20 cellular contexts compared by ENCODE assay signal in the genomic region with DNA sequence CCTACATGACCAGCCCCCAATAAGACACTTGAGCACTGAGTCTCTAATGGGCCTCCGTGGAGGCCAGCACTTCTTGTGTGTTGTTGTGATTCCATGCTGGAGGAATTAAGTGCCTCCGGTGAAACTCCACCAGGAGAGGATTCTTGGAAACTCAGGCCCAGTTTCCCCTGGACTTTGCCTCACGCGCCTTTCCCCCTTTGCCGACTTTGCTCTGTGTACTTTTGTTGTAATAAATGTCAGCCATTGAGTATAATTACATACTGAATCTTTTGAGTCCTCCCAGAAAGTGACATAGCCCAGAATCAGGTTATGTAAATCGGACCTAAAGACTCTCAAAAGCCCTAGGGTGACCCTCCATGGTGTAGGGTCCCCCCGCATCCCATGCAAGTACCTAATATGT.
DNase-seq lines count a peak whose midpoint lies in the region; FAIRE-seq and TF ChIP-seq lines count a peak whose summit lies in the region.
"Had no signal": no experiment of that assay in that cellular context is flagged by ENCODE, and none has a peak within 500 bp of the region (broad histone marks: within the 10 kb centered on the region; RNA-seq: fewer than 3 reads in every experiment).

No MANE protein-coding gene starts in this region.

- no peak overlapping the region for H3K4me2 ChIP-seq in PC-9

- no peak for DNase-seq in PC-9
- no peak for DNase-seq in endothelial cell (ENCODE audit: low spot score)
- no peak for DNase-seq in SW 1271 (lab: John Stamatoyannopoulos, UW)
- no peak for DNase-seq in NCI-H1105 treated with DMSO at 0.1 percent for 48 hours (lab: John Stamatoyannopoulos, UW)
- no peak for DNase-seq in GM12892 (ENCODE audit: insufficient read length)
- DNase-seq: activated B cell treated with CpG ODN at 0.5 μM for 24 hours; activated CD8-positive, alpha-beta T cell treated with anti-CD3 and anti-CD28 coated beads, Interleukin-2, amount 10 ng/mL, durations not matched to agents 7 days and 5 days; activated naive CD8-positive, alpha-beta T cell treated with anti-CD3 and anti-CD28 coated beads, Interleukin-2, amount 10 ng/mL, durations not matched to agents 7 days and 5 days; activated T-cell treated with anti-CD3 and anti-CD28 coated beads, Interleukin-2, amount 50 U/mL, for 4 hours; dermis blood vessel endothelial cell; foreskin melanocyte; midbrain; NCI-H526 treated with DMSO at 0.1 percent for 48 hours; occipital lobe; SHP77; stimulated activated CD4-positive, alpha-beta T cell treated with anti-CD3 and anti-CD28 coated beads, Interleukin-1b, Interleukin-23, amount 100 ng/mL, for 48 hours; stimulated activated naive CD8-positive, alpha-beta T cell treated with anti-CD3 and anti-CD28 coated beads, Interleukin-15, Interleukin-2, amounts not matched to agents 100 U/mL and 50 U/mL, for 24 hours; trophoblast cell had no signal

- H3K4me1 ChIP-seq in PC-9 (replicated peaks; ENCODE audit: insufficient read depth) = peaks cover 25% of the 10 kb centered on the region
- H3K4me1 ChIP-seq in mucosa of stomach (ENCODE audit: control insufficient read depth, insufficient read depth, low read length) = peaks cover 5% of the 10 kb centered on the region
- peaks cover 42% of the 10 kb centered on the region for H3K4me1 ChIP-seq in stomach smooth muscle (ENCODE audit: control insufficient read depth, insufficient read depth, low read length)

- peak overlapping the region; percentile 60 for H3K27ac ChIP-seq in PC-9
- H3K27ac ChIP-seq in stomach smooth muscle (ENCODE audit: low read length) = peak overlapping the region; percentile 82

- no peaks in the 10 kb centered on the region for H3K9me3 Mint-ChIP-seq in endothelial cell (ENCODE audit: unreplicated experiment)
- H3K9me3 Mint-ChIP-seq: activated B cell treated with CpG ODN at 0.5 μM for 24 hours; activated naive CD8-positive, alpha-beta T cell treated with anti-CD3 and anti-CD28 coated beads, Interleukin-2, amount 10 ng/mL, durations not matched to agents 7 days and 5 days; activated T-cell treated with anti-CD3 and anti-CD28 coated beads, Interleukin-2, amount 50 U/mL, for 4 hours had no signal

- H3K4me3 Mint-ChIP-seq in endothelial cell (ENCODE audit: unreplicated experiment) = peak overlapping the region; percentile 31
- H3K4me3 Mint-ChIP-seq: activated B cell treated with CpG ODN at 0.5 μM for 24 hours; activated CD8-positive, alpha-beta T cell treated with anti-CD3 and anti-CD28 coated beads, Interleukin-2, amount 10 ng/mL, durations not matched to agents 7 days and 5 days; activated naive CD8-positive, alpha-beta T cell treated with anti-CD3 and anti-CD28 coated beads, Interleukin-2, amount 10 ng/mL, durations not matched to agents 7 days and 5 days; activated T-cell treated with anti-CD3 and anti-CD28 coated beads, Interleukin-2, amount 50 U/mL, for 4 hours had no signal

- peaks cover 8% of the 10 kb centered on the region; the same call in 1 of the 2 replicates for H3K36me3 ChIP-seq in PC-9 (ENCODE audit: low read depth)
- no peaks in the 10 kb centered on the region for H3K36me3 ChIP-seq in mucosa of stomach (ENCODE audit: control insufficient read depth, insufficient read depth, low read length)
- H3K36me3 ChIP-seq in stomach smooth muscle (ENCODE audit: control insufficient read depth in 2 of 2, insufficient read depth in 2 of 2, low read length in 2 of 2) = peaks cover 28 to 36% of the 10 kb centered on the region in 2 donors

- peaks cover 6% of the 10 kb centered on the region for H3K27me3 Mint-ChIP-seq in endothelial cell (ENCODE audit: unreplicated experiment)
- H3K27me3 Mint-ChIP-seq: activated B cell treated with CpG ODN at 0.5 μM for 24 hours; activated naive CD8-positive, alpha-beta T cell treated with anti-CD3 and anti-CD28 coated beads, Interleukin-2, amount 10 ng/mL, durations not matched to agents 7 days and 5 days had no signal

- peaks cover 30% of the 10 kb centered on the region for H3K4me1 Mint-ChIP-seq in endothelial cell (ENCODE audit: unreplicated experiment)

- no peak for FAIRE-seq in GM12892 (lab: Jason Lieb, UNC)

- H3K9ac ChIP-seq in mucosa of stomach (ENCODE audit: low read length) (peak overlapping the region; percentile 2), stomach smooth muscle (ENCODE audit: low read length in 2 of 2) (peak overlapping the region in 1 of 2 donors; percentile 21)

- CTCF ChIA-PET in PC-9 (lab: Charles Lee) = no interaction called here

- no TSS peak for BruUV-seq in PC-9 (replicated peaks; lab: Mats Ljungman, UMichigan)

- no peak overlapping the region for H2AFZ ChIP-seq in PC-9

- H3K9me2 ChIP-seq in PC-9 (ENCODE audit: insufficient read depth) = no peaks in the 10 kb centered on the region

- no peak for TF ChIP-seq CTCF in PC-9 (conservative IDR thresholded peaks at IDR 0.05)
- TF ChIP-seq CTCF in endothelial cell (IDR thresholded peaks at IDR 0.05; ENCODE audit: unreplicated experiment) = no peak

- H4K20me1 ChIP-seq in PC-9 (ENCODE audit: insufficient read depth) = no peaks in the 10 kb centered on the region

- POLR2A ChIA-PET in PC-9 (lab: Charles Lee; ENCODE audit: unreplicated experiment) = no interaction called here

- H3F3A ChIP-seq in PC-9 (ENCODE audit: insufficient read depth, low read depth) = peaks cover 23% of the 10 kb centered on the region

- H3K27me3 ChIP-seq in PC-9 (ENCODE audit: insufficient read depth, low read depth) (no peaks in the 10 kb centered on the region), mucosa of stomach (ENCODE audit: control insufficient read depth, insufficient read depth, low read length) (no peaks in the 10 kb centered on the region), stomach smooth muscle (ENCODE audit: control insufficient read depth in 1 of 2, insufficient read depth in 2 of 2, low read length in 2 of 2) (no peaks in the 10 kb centered on the region)

- no peak for TF ChIP-seq POLR2A in GM12892 (IDR thresholded peaks at IDR 0.05; ENCODE audit: low read depth, low read length)

- intact Hi-C loops in PC-9 (cut with micrococcal nuclease; ENCODE audit: unreplicated experiment) = loop anchor here (2.0 kb wide), 1 partner anchor 55 kb away; no protein-coding TSS in a partner anchor

- peak overlapping the region; percentile 86 for H3K27ac Mint-ChIP-seq in endothelial cell (ENCODE audit: unreplicated experiment)
- H3K27ac Mint-ChIP-seq: activated B cell treated with CpG ODN at 0.5 μM for 24 hours had no signal

- H3K9me3 ChIP-seq in PC-9 (ENCODE audit: insufficient read depth, low read depth) (no peaks in the 10 kb centered on the region), mucosa of stomach (ENCODE audit: control insufficient read depth, low read length) (no peaks in the 10 kb centered on the region), stomach smooth muscle (ENCODE audit: control insufficient read depth in 2 of 2, low read length in 2 of 2) (no peaks in the 10 kb centered on the region)

- peaks cover 11% of the 10 kb centered on the region; the same call in 1 of the 2 replicates for H3K79me2 ChIP-seq in PC-9 (ENCODE audit: low read depth)

- peaks cover 37% of the 10 kb centered on the region for H3K36me3 Mint-ChIP-seq in endothelial cell (ENCODE audit: low read depth, unreplicated experiment)
- H3K36me3 Mint-ChIP-seq: activated naive CD8-positive, alpha-beta T cell treated with anti-CD3 and anti-CD28 coated beads, Interleukin-2, amount 10 ng/mL, durations not matched to agents 7 days and 5 days had no signal

- H3K4me3 ChIP-seq in PC-9 (no peak overlapping the region), mucosa of stomach (ENCODE audit: low read length) (no peak overlapping the region), stomach smooth muscle (ENCODE audit: low read length in 2 of 2) (no peak overlapping the region)
